In genomic region chr16:2016407-2016922, GRCh38 we compare ENCODE assay signal across 9 cellular contexts. TPM values are rescaled to one million over a fixed set of nuclear protein-coding genes. Genes with fewer than 3 reads are reported as not detected.
A peak's percentile ranks its signal among the peaks of the same experiment; 100 is the strongest.
DNase-seq lines count a peak whose midpoint lies in the region; TF ChIP-seq lines count a peak whose summit lies in the region.
"Had no signal": no experiment of that assay in that cellular context is flagged by ENCODE, and none has a peak within 500 bp of the region (broad histone marks: within the 10 kb centered on the region; RNA-seq: fewer than 3 reads in every experiment).

No MANE protein-coding gene starts in this region.

- no peak overlapping the region for H4K91ac ChIP-seq in neuronal stem cell (ENCODE audit: low read depth, low read length, poor library complexity)

- WGBS in neuronal stem cell (ENCODE audit: extremely low coverage in 2 of 2, insufficient read length in 2 of 2, insufficient replicate concordance in 1 of 2), 2 donors = no CpG with 5 or more reads among the region's 13 CpGs

- no peak overlapping the region for H2BK120ac ChIP-seq in neuronal stem cell (ENCODE audit: low read depth, low read length)

- H3K79me2 ChIP-seq in Karpas-422 (ENCODE audit: low read length) = no peaks in the 10 kb centered on the region

- no peaks in the 10 kb centered on the region for H3K27me3 ChIP-seq in Karpas-422 (ENCODE audit: low read length)
- H3K27me3 ChIP-seq in neuronal stem cell (ENCODE audit: control insufficient read depth in 3 of 3, insufficient read depth in 3 of 3, low read depth in 1 of 3, low read length in 3 of 3) = peaks cover 19 to 32% (median 30%) of the 10 kb centered on the region in 3 experiments

- H2AK5ac ChIP-seq in neuronal stem cell (ENCODE audit: low read depth, low read length) = peak overlapping the region; percentile 88

- H2BK15ac ChIP-seq in neuronal stem cell (ENCODE audit: low read length) = peak overlapping the region; percentile 4

- no peaks in the 10 kb centered on the region for H3K36me3 ChIP-seq in Karpas-422 (ENCODE audit: insufficient read depth, low read length)
- H3K36me3 ChIP-seq in neuronal stem cell (replicated peaks in 1 of 2; ENCODE audit: control insufficient read depth in 2 of 2, insufficient read depth in 2 of 2, low read length in 2 of 2) = no peaks in the 10 kb centered on the region

- H3K4ac ChIP-seq in neuronal stem cell (ENCODE audit: low read length) = no peak overlapping the region

- no peak overlapping the region for H3K4me2 ChIP-seq in Karpas-422 (ENCODE audit: low read depth, low read length, poor library complexity, severe bottlenecking)
- H3K4me2 ChIP-seq in neuronal stem cell (ENCODE audit: insufficient read depth, low read length, poor library complexity, severe bottlenecking) = no peak overlapping the region

- no peaks in the 10 kb centered on the region for H3K9me2 ChIP-seq in Karpas-422 (replicated peaks; ENCODE audit: insufficient read depth, low read length)

- no peak overlapping the region for H4K8ac ChIP-seq in neuronal stem cell (ENCODE audit: low read depth, low read length)

- H3K27ac ChIP-seq in Karpas-422 (ENCODE audit: low read length) (no peak overlapping the region), neuronal stem cell (replicated peaks; ENCODE audit: low read length) (no peak overlapping the region)

- peak overlapping the region; percentile 89 for H3K23ac ChIP-seq in neuronal stem cell (ENCODE audit: low read depth, low read length, poor library complexity)

- DNase-seq in SIG-M5 treated with dmso at 0.1 percent for 504 hours (lab: John Stamatoyannopoulos, UW; ENCODE audit: unreplicated experiment) = peak; percentile 49
- no peak for DNase-seq in SIG-M5 (lab: John Stamatoyannopoulos, UW)
- DNase-seq in Karpas-422 = peak; percentile 63
- no peak for DNase-seq in choroid plexus epithelial cell (ENCODE audit: low read depth)
- no peak for DNase-seq in neuronal stem cell (ENCODE audit: low spot score)
- no peak for DNase-seq in stimulated activated CD4-positive, alpha-beta T cell treated with anti-CD3 and anti-CD28 coated beads, Interleukin-12 subunit alpha, Interleukin-12 subunit beta, amount 100 ng/mL, for 4 hours
- no peak for DNase-seq in pons (ENCODE audit: low spot score)
- DNase-seq in NCI-H1694 (lab: John Stamatoyannopoulos, UW) = no peak
- DNase-seq: CD8-positive, alpha-beta memory T cell had no signal

- H3K79me1 ChIP-seq in neuronal stem cell (ENCODE audit: low read depth, low read length) = no peaks in the 10 kb centered on the region

- H3K4me3 ChIP-seq in Karpas-422 (ENCODE audit: low read length) (no peak overlapping the region), choroid plexus epithelial cell (ENCODE audit: low read depth, low read length) (no peak overlapping the region), neuronal stem cell (ENCODE audit: low read length in 2 of 2) (no peak overlapping the region)

- H3K9me3 ChIP-seq in Karpas-422 (ENCODE audit: low read length) (no peaks in the 10 kb centered on the region), neuronal stem cell (replicated peaks in 1 of 2; ENCODE audit: control insufficient read depth in 2 of 2, insufficient read depth in 1 of 2, low read depth in 1 of 2, low read length in 2 of 2) (no peaks in the 10 kb centered on the region)

- no peak overlapping the region for H3K14ac ChIP-seq in neuronal stem cell (ENCODE audit: low read length)

- TF ChIP-seq CTCF in choroid plexus epithelial cell (conservative IDR thresholded peaks at IDR 0.05; ENCODE audit: low read depth, low read length) = peak; percentile 63

- H2BK5ac ChIP-seq in neuronal stem cell (ENCODE audit: low read length) = no peak overlapping the region

- H3K18ac ChIP-seq in neuronal stem cell (ENCODE audit: low read length) = no peak overlapping the region

- H4K20me1 ChIP-seq in Karpas-422 (ENCODE audit: insufficient read depth, low read depth, low read length) = no peaks in the 10 kb centered on the region

- no peaks in the 10 kb centered on the region for H3K4me1 ChIP-seq in Karpas-422 (ENCODE audit: low read length)
- peaks cover 2 to 4% of the 10 kb centered on the region in 2 donors for H3K4me1 ChIP-seq in neuronal stem cell (ENCODE audit: control insufficient read depth in 2 of 2, insufficient read depth in 1 of 2, low read depth in 1 of 2, low read length in 2 of 2)

- H2BK12ac ChIP-seq in neuronal stem cell (ENCODE audit: low read length) = no peak overlapping the region

- no peak overlapping the region for H2AFZ ChIP-seq in Karpas-422 (ENCODE audit: low read length)
- H2AFZ ChIP-seq in neuronal stem cell (ENCODE audit: low read length) = no peak overlapping the region

- no peak overlapping the region for H3K9ac ChIP-seq in Karpas-422 (ENCODE audit: low read length)
- H3K9ac ChIP-seq in neuronal stem cell (ENCODE audit: low read depth, low read length, poor library complexity) = no peak overlapping the region

RNA-seq across cellular contexts. Expression of gene NPW, which starts 3.1 kb away (rescaled TPM):
- total RNA-seq in Karpas-422 (2014; rRNA removed; shearing (Covaris generic); ENCODE audit: low replicate concordance) = 3.0 TPM in 1 of 2 replicates, not detected in the other
- 2.0 TPM for polyA plus RNA-seq in neuronal stem cell (2013, experiment 1 of 2)
- polyA plus RNA-seq in neuronal stem cell (2013, experiment 2 of 2) = 1.7 TPM
- polyA plus RNA-seq: CD8-positive, alpha-beta memory T cell had no signal

RNA-seq across cellular contexts. Expression of gene ZNF598, which starts 6.8 kb away (rescaled TPM):
- total RNA-seq in Karpas-422 (2014; rRNA removed; shearing (Covaris generic); ENCODE audit: low replicate concordance) = 12.6 and 20.5 TPM in 2 replicates
- polyA plus RNA-seq in neuronal stem cell (2013, experiment 1 of 2) = 21.3 TPM
- 20.9 TPM for polyA plus RNA-seq in neuronal stem cell (2013, experiment 2 of 2)

RNA-seq across cellular contexts. Expression of gene NHERF2, which starts 10.2 kb away (rescaled TPM):
- not detected in 2 replicates for total RNA-seq in Karpas-422 (2014; rRNA removed; shearing (Covaris generic); ENCODE audit: low replicate concordance)
- 16.0 TPM for polyA plus RNA-seq in neuronal stem cell (2013, experiment 1 of 2)
- polyA plus RNA-seq in neuronal stem cell (2013, experiment 2 of 2) = 14.8 TPM

RNA-seq across cellular contexts. Expression of gene SYNGR3, which starts 26.7 kb away (rescaled TPM):
- total RNA-seq in Karpas-422 (2014; rRNA removed; shearing (Covaris generic); ENCODE audit: low replicate concordance) = 5.3 and 16.3 TPM in 2 replicates
- 17.3 TPM for polyA plus RNA-seq in neuronal stem cell (2013, experiment 1 of 2)
- polyA plus RNA-seq in neuronal stem cell (2013, experiment 2 of 2) = 17.9 TPM

RNA-seq across cellular contexts. Expression of gene NTHL1, which starts 31.2 kb away (rescaled TPM):
- total RNA-seq in Karpas-422 (2014; rRNA removed; shearing (Covaris generic); ENCODE audit: low replicate concordance) = 23.2 and 52.2 TPM in 2 replicates
- 28.2 TPM for polyA plus RNA-seq in neuronal stem cell (2013, experiment 1 of 2)
- polyA plus RNA-seq in neuronal stem cell (2013, experiment 2 of 2) = 27.7 TPM

Comparison
In these comparisons a context has a peak if more than half of its experiments do, and no peak if none do; other contexts are left out.
1. DNase-seq: peak in SIG-M5 treated with dmso at 0.1 percent for 504 hours (single experiment) and Karpas-422 (single experiment); none in SIG-M5 (single experiment), choroid plexus epithelial cell (single experiment), neuronal stem cell (single experiment), stimulated activated CD4-positive, alpha-beta T cell treated with anti-CD3 and anti-CD28 coated beads, Interleukin-12 subunit alpha, Interleukin-12 subunit beta, amount 100 ng/mL, for 4 hours (single experiment), pons (single experiment) and NCI-H1694 (single experiment).